9 cellular contexts compared by ENCODE assay signal in genomic region chr2:55109219-55109891, GRCh38. TPM values are rescaled to one million over a fixed set of nuclear protein-coding genes. Genes with fewer than 3 reads are reported as not detected.
A peak's percentile ranks its signal among the peaks of the same experiment; 100 is the strongest.
DNase-seq lines count a peak whose midpoint lies in the region; ATAC-seq and TF ChIP-seq lines count a peak whose summit lies in the region.
"Had no signal": no experiment of that assay in that cellular context is flagged by ENCODE, and none has a peak within 500 bp of the region (broad histone marks: within the 10 kb centered on the region; RNA-seq: fewer than 3 reads in every experiment).

No MANE protein-coding gene starts in this region.

- H3K9me2 ChIP-seq in SK-N-SH, result no peaks in the 10 kb centered on the region

- TF ChIP-seq RAD21 in SK-N-SH (IDR thresholded peaks at IDR 0.05; ENCODE audit: low read length), result no peak

- H3K4me1 ChIP-seq in right cardiac atrium (ENCODE audit: control insufficient read depth, insufficient read depth, low read length) (peaks cover 14% of the 10 kb centered on the region), heart right ventricle (peaks cover 11 to 41% (median 27%) of the 10 kb centered on the region in 9 donors), SK-N-SH (ENCODE audit: control insufficient read depth in 1 of 2, insufficient read depth in 2 of 2, low read depth in 1 of 2, low read length in 1 of 2) (peaks cover 20 to 70% of the 10 kb centered on the region in 2 experiments), HAP-1 (peaks cover 20% of the 10 kb centered on the region)

- peak; percentile 28 to 70; a peak in 3 of 4 replicates for TF ChIP-seq EP300 in SK-N-SH (IDR thresholded peaks at IDR 0.05; ENCODE audit: borderline replicate concordance in 1 of 2, low read depth in 1 of 2, low read length in 1 of 2)

- 82% methylated on average over 2 of the region's 2 CpGs for WGBS in right cardiac atrium
- 87 to 91% methylated on average over 2 of the region's 2 CpGs for WGBS in heart right ventricle, 2 donors
- WGBS in SK-N-SH (ENCODE audit: low lambda C conversion rate), result 38% methylated on average over 2 of the region's 2 CpGs

- H3K79me2 ChIP-seq in SK-N-SH (ENCODE audit: insufficient read depth), result no peaks in the 10 kb centered on the region

- H3K27ac ChIP-seq in right cardiac atrium (ENCODE audit: low read length) (peak overlapping the region; percentile 56), heart right ventricle (peak overlapping the region in 1 of 10 donors; percentile 9), SK-N-SH (ENCODE audit: low read depth in 2 of 2, low read length in 1 of 2) (peak overlapping the region; percentile 51 to 59; a peak in 3 of 4 replicates)

- H3K4me3 ChIP-seq in right cardiac atrium (ENCODE audit: low read length) (no peak overlapping the region), heart right ventricle (no peak overlapping the region), SK-N-SH (ENCODE audit: low read depth in 2 of 2, low read length in 1 of 2) (no peak overlapping the region), HAP-1 (no peak overlapping the region)

- CTCF ChIA-PET in SK-N-SH (lab: Yijun Ruan, JAX), result interaction anchor here (0.8 to 2.3 kb wide), 4 partner anchors 9 to 60 kb away, joined by 3 to 8 read pairs (median 3); no protein-coding TSS in a partner anchor

- H3K9me3 ChIP-seq in right cardiac atrium (ENCODE audit: control insufficient read depth, low read length) (no peaks in the 10 kb centered on the region), heart right ventricle (no peaks in the 10 kb centered on the region), SK-N-SH (no peaks in the 10 kb centered on the region), HAP-1 (no peaks in the 10 kb centered on the region)

- no peak overlapping the region for H3K9ac ChIP-seq in SK-N-SH

- H3K4me2 ChIP-seq in SK-N-SH, result peak overlapping the region; percentile 17; the same call in 1 of the 2 replicates

- no peaks in the 10 kb centered on the region for H4K20me1 ChIP-seq in SK-N-SH (ENCODE audit: insufficient read depth)

- H3K27me3 ChIP-seq in right cardiac atrium (ENCODE audit: control insufficient read depth, insufficient read depth) (no peaks in the 10 kb centered on the region), heart right ventricle (no peaks in the 10 kb centered on the region), SK-N-SH (ENCODE audit: insufficient read depth) (no peaks in the 10 kb centered on the region), HAP-1 (ENCODE audit: low read depth) (no peaks in the 10 kb centered on the region)

- intact Hi-C loops in right cardiac atrium (cut with DNase I), result no loop called here
- intact Hi-C loops in heart right ventricle (cut with DNase I), result loop anchor here in 1 of 10 donors (10.0 kb wide), 1 partner anchor 55 kb away; the partner anchor contains the start of gene RTN4

- H3K36me3 ChIP-seq in heart right ventricle, result no peaks in the 10 kb centered on the region
- H3K36me3 ChIP-seq in SK-N-SH (replicated peaks in 1 of 2; ENCODE audit: control insufficient read depth in 1 of 2, insufficient read depth in 2 of 2, low read length in 1 of 2), result no peaks in the 10 kb centered on the region
- H3K36me3 ChIP-seq in HAP-1 (replicated peaks), result no peaks in the 10 kb centered on the region

- ATAC-seq in right cardiac atrium, result no peak
- no peak for ATAC-seq in heart right ventricle
- no peak for ATAC-seq in HG02759 (IDR thresholded peaks at IDR 0.05; ENCODE audit: unreplicated experiment)

- TF ChIP-seq CTCF in heart right ventricle (IDR thresholded peaks at IDR 0.05) (no peak), SK-N-SH (IDR thresholded peaks at IDR 0.05) (no peak)

- peaks cover 37% of the 10 kb centered on the region for H3F3A ChIP-seq in SK-N-SH (replicated peaks; ENCODE audit: insufficient read depth)

- POLR2A ChIA-PET in SK-N-SH (lab: Yijun Ruan, JAX), result no interaction called here

- H2AFZ ChIP-seq in SK-N-SH (ENCODE audit: low read depth), result no peak overlapping the region

- DNase-seq in right cardiac atrium, result no peak
- no peak for DNase-seq in heart right ventricle
- DNase-seq in SK-N-SH, result no peak
- DNase-seq in glomerular visceral epithelial cell (ENCODE audit: extremely low spot score), result peak; percentile 35
- no peak for DNase-seq in effector CD4-positive, alpha-beta T cell
- no peak for DNase-seq in HAP-1 (ENCODE audit: low spot score in 2 of 2)
- no peak for DNase-seq in dedifferentiated amniotic fluid mesenchymal stem cell (ENCODE audit: extremely low spot score)
- DNase-seq: stimulated activated CD8-positive, alpha-beta memory T cell treated with anti-CD3 and anti-CD28 coated beads, Interleukin-4, amount 100 ng/mL, for 48 hours had no signal

- in situ Hi-C loops in HAP-1 (cut with MboI; ENCODE audit: low sequenced_read_pairs), result no loop called here

TF ChIP-seq in SK-N-SH, 30 proteins besides CTCF, POLR2A, EP300 and RAD21 (continues in another document):
- 0 out of 2 replicates have a peak, but pooled peaks have one; percentile 40 for TF ChIP-seq REST (IDR thresholded peaks at IDR 0.05; ENCODE audit: low read depth, low read length)
- TF ChIP-seq YY1 (IDR thresholded peaks at IDR 0.05; ENCODE audit: low read depth), result no peak
- no peak; the same call in 1 of the 2 replicates for TF ChIP-seq TAF1 (IDR thresholded peaks at IDR 0.05; ENCODE audit: borderline replicate concordance, low read depth, low read length)
- TF ChIP-seq IRF3 (IDR thresholded peaks at IDR 0.05; ENCODE audit: low read depth, low read length), result no peak
- no peak for TF ChIP-seq MXI1 (IDR thresholded peaks at IDR 0.05; ENCODE audit: low read depth, low read length)
- TF ChIP-seq TCF12 (IDR thresholded peaks at IDR 0.05), result peak; percentile 98
- TF ChIP-seq NFIC (IDR thresholded peaks at IDR 0.05; ENCODE audit: borderline replicate concordance), result peak; percentile 81
- TF ChIP-seq JUND (IDR thresholded peaks at IDR 0.05), result peak; percentile 77
- TF ChIP-seq RCOR1 (IDR thresholded peaks at IDR 0.05; ENCODE audit: low read length), result no peak
- no peak for TF ChIP-seq USF1 (IDR thresholded peaks at IDR 0.05; ENCODE audit: borderline replicate concordance, low read depth)
- TF ChIP-seq TEAD4 (IDR thresholded peaks at IDR 0.05; ENCODE audit: borderline replicate concordance, insufficient read depth), result peak; percentile 52; the same call in 1 of the 2 replicates
- TF ChIP-seq RXRA (IDR thresholded peaks at IDR 0.05; ENCODE audit: borderline replicate concordance, low read depth), result peak; percentile 85; the same call in 1 of the 2 replicates
- TF ChIP-seq POLR2AphosphoS5 (IDR thresholded peaks at IDR 0.05; ENCODE audit: low read depth, low read length), result peak; percentile 76; the same call in 1 of the 2 replicates
- peak; percentile 78 for TF ChIP-seq FOSL2 (IDR thresholded peaks at IDR 0.05; ENCODE audit: borderline replicate concordance, low read depth)

RNA-seq across cellular contexts. Expression of gene RTN4, which starts 59.1 kb away (rescaled TPM):
- total RNA-seq in right cardiac atrium (100 to 1,000 TPM; 242 to 283 (median 249) TPM), heart right ventricle (100 to 1,000 TPM in 5 of 10 donors, 10 to 100 TPM in 5; 40.6 to 163 (median 95.3) TPM)
- polyA plus RNA-seq in right cardiac atrium (183 TPM), heart right ventricle (100 to 1,000 TPM in 1 of 2 donors, 10 to 100 TPM in 1; 82.8 to 126 TPM), SK-N-SH (2012; rRNA removed) (225 and 315 TPM in 2 replicates)
- 554 and 729 TPM in 2 replicates for polyA plus RNA-seq in SK-N-SH (2012; cell fraction: cytosol; rRNA removed)
- polyA plus RNA-seq in SK-N-SH (2012; cell fraction: nucleus; rRNA removed), result 502 and 652 TPM in 2 replicates
